In genomic region chr5:147576646-147577535, GRCh38 we compare ENCODE assay signal across 8 cellular contexts.
DNase-seq lines count a peak whose midpoint lies in the region; ATAC-seq and TF ChIP-seq lines count a peak whose summit lies in the region.

No MANE protein-coding gene starts in this region.

- POLR2A ChIA-PET in Panc1 (lab: Charles Lee), result no interaction called here

- peaks cover 13% of the 10 kb centered on the region for H3K9me3 Mint-ChIP-seq in chondrocyte (ENCODE audit: low read depth)

- in situ Hi-C loops in Panc1 (cut with HindIII; ENCODE audit: low pct_unique_long_range_greater_than_20kb, low sequenced_read_pairs), result no loop called here

- no peak overlapping the region for H3K4me3 Mint-ChIP-seq in chondrocyte (ENCODE audit: unreplicated experiment)

- BruUV-seq in Panc1 (replicated peaks; lab: Mats Ljungman, UMichigan), result no TSS peak

- H3K27ac ChIP-seq in Panc1 (ENCODE audit: low read length), result no peak overlapping the region
- no peak overlapping the region for H3K27ac ChIP-seq in thyroid gland

- WGBS in lower leg skin, 2 donors, result 46 to 49% methylated on average over 15 of the region's 15 CpGs
- 40% methylated on average over 15 of the region's 15 CpGs for WGBS in thyroid gland, 2 donors

- ATAC-seq in HG02884 (IDR thresholded peaks at IDR 0.05; ENCODE audit: unreplicated experiment) (peak; percentile 63), Panc1 (peak; percentile 71; the same call in 1 of the 2 replicates), HG03108 (IDR thresholded peaks at IDR 0.05; ENCODE audit: unreplicated experiment) (no peak)

- TF ChIP-seq POLR2A in lower leg skin (IDR thresholded peaks at IDR 0.05), result no peak
- TF ChIP-seq POLR2A in thyroid gland (IDR thresholded peaks at IDR 0.05), result no peak

- TF ChIP-seq CTCF in GM12865 (IDR thresholded peaks at IDR 0.05; ENCODE audit: insufficient read depth, low read depth, low read length, missing control alignments) (peak; percentile 82), Panc1 (IDR thresholded peaks at IDR 0.05) (peak; percentile 92), chondrocyte (IDR thresholded peaks at IDR 0.05) (peak; percentile 90), lower leg skin (IDR thresholded peaks at IDR 0.05) (no peak), thyroid gland (IDR thresholded peaks at IDR 0.05) (peak; percentile 55 to 86 (median 74))

- H3K4me3 ChIP-seq in GM12865 (ENCODE audit: low read depth, low read length), result no peak overlapping the region
- no peak overlapping the region for H3K4me3 ChIP-seq in Panc1 (ENCODE audit: low read depth in 2 of 2, low read length in 2 of 2)
- H3K4me3 ChIP-seq in lower leg skin (ENCODE audit: low read depth, poor library complexity, severe bottlenecking), result no peak overlapping the region
- H3K4me3 ChIP-seq in thyroid gland (replicated peaks in 1 of 3), result no peak overlapping the region

- H3K27me3 Mint-ChIP-seq in chondrocyte (ENCODE audit: low read depth), result no peaks in the 10 kb centered on the region

- peaks cover 5% of the 10 kb centered on the region for H3K4me1 Mint-ChIP-seq in chondrocyte (ENCODE audit: low read depth)

- H3K9me3 ChIP-seq in Panc1 (ENCODE audit: control insufficient read depth, insufficient read depth, low read depth, low read length) (no peaks in the 10 kb centered on the region), thyroid gland (no peaks in the 10 kb centered on the region)

- H3K36me3 ChIP-seq in Panc1 (ENCODE audit: control insufficient read depth, insufficient read depth, low read length) (no peaks in the 10 kb centered on the region), thyroid gland (no peaks in the 10 kb centered on the region)

- peak; percentile 46 for DNase-seq in A172 (ENCODE audit: low spot score)
- DNase-seq in GM12865 (ENCODE audit: low read depth), result peak; percentile 39
- DNase-seq in Panc1 (ENCODE audit: low read depth, low spot score), result peak; percentile 24
- no peak for DNase-seq in chondrocyte (ENCODE audit: low spot score)
- DNase-seq in lower leg skin (ENCODE audit: low spot score in 2 of 2), result peak; percentile 37 to 91
- peak; percentile 49 to 63 for DNase-seq in thyroid gland

- H3K27me3 ChIP-seq in Panc1 (ENCODE audit: control insufficient read depth, insufficient read depth, low read length) (no peaks in the 10 kb centered on the region), thyroid gland (no peaks in the 10 kb centered on the region)

- intact Hi-C loops in Panc1 (cut with micrococcal nuclease; ENCODE audit: unreplicated experiment), result loop anchor here (5.0 to 10.0 kb wide), 2 partner anchors 65 to 1042 kb away; partner anchors contain the start of gene DPYSL3
- intact Hi-C loops in lower leg skin (cut with DNase I; ENCODE audit: low total_unique reads), result loop anchor here (5.0 to 10.0 kb wide), 2 partner anchors 125 to 352 kb away; no protein-coding TSS in a partner anchor
- intact Hi-C loops in thyroid gland (cut with DNase I), result loop anchor here (10.0 kb wide), 1 partner anchor 352 kb away; no protein-coding TSS in a partner anchor

- H3K27ac Mint-ChIP-seq in chondrocyte (ENCODE audit: unreplicated experiment), result no peak overlapping the region

- CTCF ChIA-PET in Panc1 (lab: Charles Lee), result interaction anchor here (0.7 kb wide), 5 partner anchors 122 to 893 kb away, joined by 3 to 14 read pairs (median 7); no protein-coding TSS in a partner anchor

- H3K4me1 ChIP-seq in Panc1 (ENCODE audit: control insufficient read depth, insufficient read depth, low read length), result no peaks in the 10 kb centered on the region
- no peaks in the 10 kb centered on the region for H3K4me1 ChIP-seq in thyroid gland

- H3K36me3 Mint-ChIP-seq in chondrocyte (ENCODE audit: low read depth), result no peaks in the 10 kb centered on the region

Comparison
In these comparisons a context has a peak if more than half of its experiments do, and no peak if none do; other contexts are left out.
1. CTCF ChIP-seq: peak in GM12865 (single experiment), Panc1 (single experiment), chondrocyte (single experiment) and thyroid gland (6 of 6); none in lower leg skin (0 of 3).